ENCODE assay signal across 17 cellular contexts in genomic region chr10:94213980-94214379, GRCh38.
DNase-seq lines count a peak whose midpoint lies in the region; ATAC-seq and TF ChIP-seq lines count a peak whose summit lies in the region.
"Had no signal": no experiment of that assay in that cellular context is flagged by ENCODE, and none has a peak within 500 bp of the region (broad histone marks: within the 10 kb centered on the region; RNA-seq: fewer than 3 reads in every experiment).

No MANE protein-coding gene starts in this region.

- H3K4me3 ChIP-seq in gastrocnemius medialis: no peak overlapping the region
- H3K4me3 ChIP-seq: GM12878, GM23248, SJSA1 had no signal

- no peak for TF ChIP-seq CTCF in gastrocnemius medialis (IDR thresholded peaks at IDR 0.05 in 4 of 5, conservative IDR thresholded peaks at IDR 0.05 in 1 of 5)

- peak; percentile 41 for ATAC-seq in left lobe of liver
- ATAC-seq in gastrocnemius medialis: peak; percentile 8 to 14
- ATAC-seq: GM12878 had no signal

- intact Hi-C loops in gastrocnemius medialis (cut with DNase I; ENCODE audit: low total_unique reads): loop anchor here (2.0 to 5.0 kb wide), 4 partner anchors 61 to 267 kb away; partner anchors contain the start of gene PLCE1

- H3K27ac ChIP-seq in gastrocnemius medialis: peak overlapping the region; percentile 87 to 93 (median 88)
- H3K27ac ChIP-seq: GM23248, SJSA1 had no signal

- no peaks in the 10 kb centered on the region for H3K27me3 ChIP-seq in gastrocnemius medialis
- H3K27me3 ChIP-seq: SJSA1 had no signal

- H3K4me1 ChIP-seq in gastrocnemius medialis: peaks cover 41 to 52% of the 10 kb centered on the region in 2 donors
- H3K4me1 ChIP-seq: SJSA1 had no signal

- H3K36me3 ChIP-seq in gastrocnemius medialis: no peaks in the 10 kb centered on the region

- TF ChIP-seq POLR2A in gastrocnemius medialis (IDR thresholded peaks at IDR 0.05): no peak

- no peaks in the 10 kb centered on the region for H3K9me3 ChIP-seq in gastrocnemius medialis
- H3K9me3 ChIP-seq: SJSA1 had no signal

- in situ Hi-C loops in gastrocnemius medialis (cut with MboI; ENCODE audit: low sequenced_read_pairs in 4 of 4): no loop called here

- DNase-seq in M059J (ENCODE audit: low read depth) (peak; percentile 27), dermis blood vessel endothelial cell (peak; percentile 50), left lobe of liver (ENCODE audit: low spot score) (no peak), gastrocnemius medialis (peak; percentile 7 to 34), NCI-H446 treated with DMSO at 0.1 percent for 48 hours (lab: John Stamatoyannopoulos, UW) (no peak), Ammon's horn (ENCODE audit: low spot score) (no peak), HPDE6-E6E7 (ENCODE audit: extremely low spot score) (no peak), NCI-H69 (lab: John Stamatoyannopoulos, UW) (no peak)
- DNase-seq: AML-193; CD4-positive, CD25-positive, alpha-beta regulatory T cell; GM23248; HFFc6; MM.1S; NCI-H1105 treated with DMSO at 0.1 percent for 48 hours; NCI-H187 had no signal

Comparison
In these comparisons a context has a peak if more than half of its experiments do, and no peak if none do; other contexts are left out.
1. DNase-seq: peak in M059J (single experiment), dermis blood vessel endothelial cell (single experiment) and gastrocnemius medialis (2 of 2); none in left lobe of liver (single experiment), NCI-H446 treated with DMSO at 0.1 percent for 48 hours (single experiment), Ammon's horn (single experiment), HPDE6-E6E7 (single experiment) and NCI-H69 (single experiment).